In the genomic region with DNA sequence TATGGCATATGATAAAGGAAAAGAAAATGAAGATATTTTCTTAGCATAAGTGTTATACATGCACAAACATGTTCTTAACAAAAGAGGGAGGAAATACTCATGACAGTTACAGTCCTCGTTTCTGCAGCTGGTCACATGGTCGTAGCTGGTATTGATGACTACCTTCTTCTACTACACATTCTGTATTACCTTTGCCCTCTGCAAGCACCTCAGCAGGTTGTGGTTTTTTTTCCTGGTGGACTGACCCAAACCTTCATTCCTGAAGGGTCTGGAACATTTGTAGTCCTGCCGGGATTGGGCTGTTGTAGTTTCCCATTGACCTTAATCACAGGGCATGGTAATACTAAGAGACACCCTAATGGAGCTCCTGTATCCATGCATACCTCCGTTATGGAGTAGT, we compare ENCODE assay signal across 1 cellular context. TPM values are rescaled to one million over a fixed set of nuclear protein-coding genes. Genes with fewer than 3 reads are reported as not detected.
"Had no signal": no experiment of that assay in that cellular context is flagged by ENCODE, and none has a peak within 500 bp of the region (broad histone marks: within the 10 kb centered on the region; RNA-seq: fewer than 3 reads in every experiment).

No MANE protein-coding gene starts in this region.

RNA-seq across cellular contexts. Expression of gene ARSJ, which starts 54.7 kb away (rescaled TPM):
- total RNA-seq: K562 had no signal
- polyA plus RNA-seq: K562 had no signal
